Comparison of ENCODE assay signal across 21 cellular contexts in genomic region chr17:19539841-19540311, GRCh38. TPM values are rescaled to one million over a fixed set of nuclear protein-coding genes. Genes with fewer than 3 reads are reported as not detected.
"Had no signal": no experiment of that assay in that cellular context is flagged by ENCODE, and none has a peak within 500 bp of the region (broad histone marks: within the 10 kb centered on the region; RNA-seq: fewer than 3 reads in every experiment).

No MANE protein-coding gene starts in this region.

- ATAC-seq: activated CD8-positive, alpha-beta memory T cell treated with anti-CD3 and anti-CD28 coated beads, Interleukin-2, amount 10 ng/mL, durations not matched to agents 7 days and 5 days; natural killer cell treated with Interleukin-12 subunit alpha and Interleukin-12 subunit beta and Interleukin-15 and Interleukin-18, amount 100 ng/mL, for 72 hours; stimulated activated effector memory CD8-positive, alpha-beta T cell treated with anti-CD3 and anti-CD28 coated beads, Interleukin-12 subunit alpha, Interleukin-12 subunit beta, amount 100 ng/mL, for 72 hours had no signal

- H3K27ac ChIP-seq: colonic mucosa, lower lobe of right lung, upper lobe of left lung had no signal

- H3K27ac Mint-ChIP-seq: activated B cell treated with CpG ODN at 0.5 μM for 24 hours; activated CD4-positive, alpha-beta memory T cell treated with anti-CD3 and anti-CD28 coated beads, Interleukin-2, amount 10 ng/mL, durations not matched to agents 7 days and 5 days; activated CD8-positive, alpha-beta memory T cell treated with anti-CD3 and anti-CD28 coated beads, Interleukin-2, amount 10 ng/mL, durations not matched to agents 7 days and 5 days; activated naive CD8-positive, alpha-beta T cell; natural killer cell treated with Interleukin-12 subunit alpha and Interleukin-12 subunit beta and Interleukin-15 and Interleukin-18, amount 100 ng/mL, for 72 hours; stimulated activated effector memory CD8-positive, alpha-beta T cell treated with anti-CD3 and anti-CD28 coated beads, Interleukin-12 subunit alpha, Interleukin-12 subunit beta, amount 100 ng/mL, for 72 hours; T-helper 2 cell treated with Interferon-gamma antibody and Interleukin-4, amounts not matched to agents 5 μg/mL and 100 μg/mL, for 36 hours had no signal

- H3K9me3 ChIP-seq: colonic mucosa, lower lobe of right lung, SK-N-SH, testis, upper lobe of left lung had no signal

- H3K36me3 Mint-ChIP-seq: activated CD8-positive, alpha-beta memory T cell treated with anti-CD3 and anti-CD28 coated beads, Interleukin-2, amount 10 ng/mL, durations not matched to agents 7 days and 5 days; activated naive CD8-positive, alpha-beta T cell; natural killer cell treated with Interleukin-12 subunit alpha and Interleukin-12 subunit beta and Interleukin-15 and Interleukin-18, amount 100 ng/mL, for 72 hours; stimulated activated effector memory CD8-positive, alpha-beta T cell treated with anti-CD3 and anti-CD28 coated beads, Interleukin-12 subunit alpha, Interleukin-12 subunit beta, amount 100 ng/mL, for 72 hours had no signal

- H3K27me3 ChIP-seq: cardiac muscle cell, testis, upper lobe of left lung had no signal

- DNase-seq: activated B cell treated with CpG ODN at 0.5 μM for 24 hours; activated CD4-positive, alpha-beta memory T cell treated with anti-CD3 and anti-CD28 coated beads, Interleukin-2, amount 10 ng/mL, durations not matched to agents 7 days and 5 days; activated CD4-positive, alpha-beta T cell treated with anti-CD3 and anti-CD28 coated beads for 4 hours; activated CD8-positive, alpha-beta memory T cell treated with anti-CD3 and anti-CD28 coated beads, Interleukin-2, amount 10 ng/mL, durations not matched to agents 7 days and 5 days; amniotic stem cell; colonic mucosa; erythroblast; kidney glomerular epithelial cell; lower lobe of right lung; right cardiac atrium; SK-N-SH; small intestine; stimulated activated CD4-positive, alpha-beta T cell treated with anti-CD3 and anti-CD28 coated beads, Interleukin-15, amount 100 ng/mL, for 24 hours; stimulated activated CD4-positive, alpha-beta T cell treated with anti-CD3 and anti-CD28 coated beads, Interleukin-4, amount 100 ng/mL, for 1 hour; testis; upper lobe of left lung had no signal

- H3K36me3 ChIP-seq: cardiac muscle cell, colonic mucosa, lower lobe of right lung, upper lobe of left lung had no signal

- H3K4me3 ChIP-seq: cardiac muscle cell, colonic mucosa, lower lobe of right lung, testis, upper lobe of left lung had no signal

- H3K4me1 Mint-ChIP-seq: activated B cell treated with CpG ODN at 0.5 μM for 24 hours had no signal

- H3K4me3 Mint-ChIP-seq: activated B cell treated with CpG ODN at 0.5 μM for 24 hours; activated CD4-positive, alpha-beta memory T cell treated with anti-CD3 and anti-CD28 coated beads, Interleukin-2, amount 10 ng/mL, durations not matched to agents 7 days and 5 days; activated CD8-positive, alpha-beta memory T cell treated with anti-CD3 and anti-CD28 coated beads, Interleukin-2, amount 10 ng/mL, durations not matched to agents 7 days and 5 days; activated naive CD8-positive, alpha-beta T cell; natural killer cell treated with Interleukin-12 subunit alpha and Interleukin-12 subunit beta and Interleukin-15 and Interleukin-18, amount 100 ng/mL, for 72 hours; stimulated activated effector memory CD8-positive, alpha-beta T cell treated with anti-CD3 and anti-CD28 coated beads, Interleukin-12 subunit alpha, Interleukin-12 subunit beta, amount 100 ng/mL, for 72 hours; T-helper 2 cell treated with Interferon-gamma antibody and Interleukin-4, amounts not matched to agents 5 μg/mL and 100 μg/mL, for 36 hours had no signal

- H3K9me3 Mint-ChIP-seq: activated B cell treated with CpG ODN at 0.5 μM for 24 hours; activated CD4-positive, alpha-beta memory T cell treated with anti-CD3 and anti-CD28 coated beads, Interleukin-2, amount 10 ng/mL, durations not matched to agents 7 days and 5 days; natural killer cell treated with Interleukin-12 subunit alpha and Interleukin-12 subunit beta and Interleukin-15 and Interleukin-18, amount 100 ng/mL, for 72 hours; stimulated activated effector memory CD8-positive, alpha-beta T cell treated with anti-CD3 and anti-CD28 coated beads, Interleukin-12 subunit alpha, Interleukin-12 subunit beta, amount 100 ng/mL, for 72 hours; T-helper 2 cell treated with Interferon-gamma antibody and Interleukin-4, amounts not matched to agents 5 μg/mL and 100 μg/mL, for 36 hours had no signal

- H3K4me1 ChIP-seq: colonic mucosa had no signal

RNA-seq across cellular contexts. Expression of gene SLC47A1, which starts 6.2 kb away (rescaled TPM):
- total RNA-seq: natural killer cell treated with Interleukin-12 subunit alpha and Interleukin-12 subunit beta and Interleukin-15 and Interleukin-18, amount 100 ng/mL, for 72 hours had no signal
